Comparison of ENCODE assay signal across 10 cellular contexts in genomic region chr2:181680055-181680936, GRCh38. TPM values are rescaled to one million over a fixed set of nuclear protein-coding genes. Genes with fewer than 3 reads are reported as not detected.
DNase-seq lines count a peak whose midpoint lies in the region; ATAC-seq, FAIRE-seq and TF ChIP-seq lines count a peak whose summit lies in the region.
"Had no signal": no experiment of that assay in that cellular context is flagged by ENCODE, and none has a peak within 500 bp of the region (broad histone marks: within the 10 kb centered on the region; RNA-seq: fewer than 3 reads in every experiment).

Gene NEUROD1, minus strand, starts transcription at chr2:181680517. Its CDS starts 1,657 bp downstream, at chr2:181678860.

- WGBS in endodermal cell (ENCODE audit: insufficient coverage in 1 of 2, insufficient read length in 1 of 2), 2 experiments = 0 to 1% methylated on average over 2 to 44 of the region's 45 CpGs
- WGBS in spleen, 5 donors = 2 to 4% (median 4%) methylated on average over 43 to 45 of the region's 45 CpGs

- H3K4me3 Mint-ChIP-seq in T-helper 2 cell treated with Interferon-gamma antibody and Interleukin-4, amounts not matched to agents 5 μg/mL and 100 μg/mL, for 36 hours = peak within 1 kb of the TSS; percentile 14
- H3K4me3 Mint-ChIP-seq in endodermal cell = peak within 1 kb of the TSS; percentile 27

- no peaks in the 10 kb centered on the region for H3K36me3 ChIP-seq in endodermal cell (ENCODE audit: control insufficient read depth, insufficient read depth, low read length)
- H3K36me3 ChIP-seq in spleen = no peaks in the 10 kb centered on the region

- H3K9me3 Mint-ChIP-seq in T-helper 2 cell treated with Interferon-gamma antibody and Interleukin-4, amounts not matched to agents 5 μg/mL and 100 μg/mL, for 36 hours = peaks cover 5% of the 10 kb centered on the region
- peaks cover 6% of the 10 kb centered on the region for H3K9me3 Mint-ChIP-seq in endodermal cell

- H3K4me1 ChIP-seq in endodermal cell (ENCODE audit: control insufficient read depth, insufficient read depth, low read length) = no peaks in the 10 kb centered on the region
- H3K4me1 ChIP-seq in spleen = peaks cover 16 to 65% (median 46%) of the 10 kb centered on the region in 6 donors

- H3K27me3 Mint-ChIP-seq in T-helper 2 cell treated with Interferon-gamma antibody and Interleukin-4, amounts not matched to agents 5 μg/mL and 100 μg/mL, for 36 hours (ENCODE audit: low read depth) = peaks cover 85% of the 10 kb centered on the region
- peaks cover 94% of the 10 kb centered on the region for H3K27me3 Mint-ChIP-seq in endodermal cell (ENCODE audit: insufficient read depth)

- TF ChIP-seq POLR2A in spleen (IDR thresholded peaks at IDR 0.05) = no peak

- H3K27ac Mint-ChIP-seq in T-helper 2 cell treated with Interferon-gamma antibody and Interleukin-4, amounts not matched to agents 5 μg/mL and 100 μg/mL, for 36 hours = peak within 1 kb of the TSS; percentile 32
- no peak within 1 kb of the TSS for H3K27ac Mint-ChIP-seq in endodermal cell

- H3K4me3 ChIP-seq in endodermal cell (ENCODE audit: low read length) (peak within 1 kb of the TSS; percentile 46), spleen (peak within 1 kb of the TSS in 3 of 8 donors; percentile 7 to 55 (median 14))

- H3K36me3 Mint-ChIP-seq in T-helper 2 cell treated with Interferon-gamma antibody and Interleukin-4, amounts not matched to agents 5 μg/mL and 100 μg/mL, for 36 hours (ENCODE audit: low read depth) = peaks cover 1% of the 10 kb centered on the region
- H3K36me3 Mint-ChIP-seq in endodermal cell (ENCODE audit: low read depth) = no peaks in the 10 kb centered on the region

- H3K9me3 ChIP-seq in endodermal cell (ENCODE audit: control insufficient read depth, low read length) = peaks cover 6% of the 10 kb centered on the region
- peaks cover 0 to 10% (median 0%) of the 10 kb centered on the region in 8 donors for H3K9me3 ChIP-seq in spleen

- H3K4me1 Mint-ChIP-seq in T-helper 2 cell treated with Interferon-gamma antibody and Interleukin-4, amounts not matched to agents 5 μg/mL and 100 μg/mL, for 36 hours (ENCODE audit: low read depth) = peaks cover 33% of the 10 kb centered on the region
- H3K4me1 Mint-ChIP-seq in endodermal cell = peaks cover 15% of the 10 kb centered on the region

- ATAC-seq in HG03469 (IDR thresholded peaks at IDR 0.05; ENCODE audit: unreplicated experiment) = no peak
- ATAC-seq: Panc1 had no signal

- TF ChIP-seq CTCF in endodermal cell (conservative IDR thresholded peaks at IDR 0.05) (no peak), spleen (IDR thresholded peaks at IDR 0.05 in 8 of 11, conservative IDR thresholded peaks at IDR 0.05 in 3 of 11) (no peak)

- no peak for DNase-seq in T-helper 2 cell treated with Interferon-gamma antibody and Interleukin-4, amounts not matched to agents 5 μg/mL and 100 μg/mL, for 36 hours (ENCODE audit: low spot score)
- no peak for DNase-seq in T-helper 2 cell
- peak; percentile 85 for DNase-seq in NCI-H510A (lab: John Stamatoyannopoulos, UW)
- DNase-seq in endodermal cell = peak; percentile 87
- peak; percentile 60 for DNase-seq in spleen
- DNase-seq in urothelium cell line (ENCODE audit: low spot score) = no peak
- no peak for DNase-seq in NCI-H748 treated with DMSO at 0.1 percent for 48 hours (lab: John Stamatoyannopoulos, UW)

- intact Hi-C loops in spleen (cut with DNase I; ENCODE audit: low total_unique reads) = no loop called here

- FAIRE-seq in urothelium cell line (lab: Jason Lieb, UNC) = no peak

- H3K9ac ChIP-seq in endodermal cell (ENCODE audit: extremely low read depth, low read length, poor library complexity, severe bottlenecking) = no peak within 1 kb of the TSS

- H3K27me3 ChIP-seq in endodermal cell (ENCODE audit: control insufficient read depth, insufficient read depth, low read length, poor library complexity, severe bottlenecking) (peaks cover 100% of the 10 kb centered on the region), spleen (replicated peaks in 1 of 7) (peaks cover 20 to 100% (median 80%) of the 10 kb centered on the region in 7 donors)

- H3K27ac ChIP-seq in endodermal cell (ENCODE audit: low read depth, low read length) = no peak within 1 kb of the TSS
- no peak within 1 kb of the TSS for H3K27ac ChIP-seq in spleen

RNA-seq across cellular contexts. Expression of gene NEUROD1, which starts in this region (rescaled TPM):
- total RNA-seq in endodermal cell (not detected), spleen (not detected)
- 4.3 TPM for polyA plus RNA-seq in endodermal cell (2013, experiment 1 of 2)
- 3.7 TPM for polyA plus RNA-seq in endodermal cell (2013, experiment 2 of 2)
- polyA plus RNA-seq in spleen = under 1 TPM in 1 of 3 donors, not detected in 2; 0.10 TPM
- polyA plus RNA-seq: BJ had no signal

Comparison
In these comparisons a context has a peak if more than half of its experiments do, and no peak if none do; other contexts are left out.
1. Peak in DNase-seq in spleen; RNA of the gene not detected or under 1 TPM.
2. DNase-seq: peak in NCI-H510A (single experiment) and endodermal cell (single experiment); none in T-helper 2 cell treated with Interferon-gamma antibody and Interleukin-4, amounts not matched to agents 5 μg/mL and 100 μg/mL, for 36 hours (single experiment), T-helper 2 cell (0 of 5), urothelium cell line (single experiment) and NCI-H748 treated with DMSO at 0.1 percent for 48 hours (single experiment).